Comparison of ENCODE assay signal across 1 cellular context in genomic region chr11:11451501-11452005, GRCh38.
TF ChIP-seq lines count a peak whose summit lies in the region.

No MANE protein-coding gene starts in this region.

TF ChIP-seq in HepG2, 621 proteins besides CTCF, POLR2A, EP300 and RAD21 (continued from another document and continues in another):
- TF ChIP-seq GPBP1L1 (CRISPR knock-in tag; IDR thresholded peaks at IDR 0.05) = no peak
- TF ChIP-seq ZNF577 (CRISPR knock-in tag; IDR thresholded peaks at IDR 0.05; ENCODE audit: borderline replicate concordance, low read depth) = no peak
- TF ChIP-seq ZNF281 (CRISPR knock-in tag; IDR thresholded peaks at IDR 0.05; ENCODE audit: borderline replicate concordance) = no peak
- no peak for TF ChIP-seq ZNF512B (CRISPR knock-in tag; IDR thresholded peaks at IDR 0.05; ENCODE audit: borderline replicate concordance)
- TF ChIP-seq TOE1 (CRISPR knock-in tag; IDR thresholded peaks at IDR 0.05) = no peak
- TF ChIP-seq MED1 (CRISPR knock-in tag; IDR thresholded peaks at IDR 0.05) = no peak
- TF ChIP-seq ZNF878 (CRISPR knock-in tag; IDR thresholded peaks at IDR 0.05) = no peak
- no peak for TF ChIP-seq POGK (CRISPR knock-in tag; conservative IDR thresholded peaks at IDR 0.05)
- no peak for TF ChIP-seq KMT2B (CRISPR knock-in tag; IDR thresholded peaks at IDR 0.05)
- no peak for TF ChIP-seq SIN3B (IDR thresholded peaks at IDR 0.05; ENCODE audit: low read length)
- peak; percentile 76 for TF ChIP-seq HNF1A (IDR thresholded peaks at IDR 0.05; ENCODE audit: low read depth)
- TF ChIP-seq HNF1A (CRISPR knock-in tag; IDR thresholded peaks at IDR 0.05; ENCODE audit: borderline replicate concordance) = peak; percentile 91
- TF ChIP-seq MNT (IDR thresholded peaks at IDR 0.05) = no peak
- TF ChIP-seq MYNN (CRISPR knock-in tag; IDR thresholded peaks at IDR 0.05; ENCODE audit: low read depth) = no peak
- no peak for TF ChIP-seq ZBTB4 (CRISPR knock-in tag; IDR thresholded peaks at IDR 0.05; ENCODE audit: borderline replicate concordance)
- 0 out of 2 replicates have a peak, but pooled peaks have one; percentile 19 for TF ChIP-seq HNF1B (CRISPR knock-in tag; IDR thresholded peaks at IDR 0.05)
- peak; percentile 89 for TF ChIP-seq ONECUT2 (CRISPR knock-in tag; IDR thresholded peaks at IDR 0.05)
- no peak for TF ChIP-seq ZNF101 (CRISPR knock-in tag; IDR thresholded peaks at IDR 0.05; ENCODE audit: borderline replicate concordance, low read depth)
- TF ChIP-seq ZNF652 (CRISPR knock-in tag; IDR thresholded peaks at IDR 0.05; ENCODE audit: borderline replicate concordance, low read depth) = peak; percentile 38; the same call in 1 of the 2 replicates
- no peak for TF ChIP-seq ZBED4 (CRISPR knock-in tag; IDR thresholded peaks at IDR 0.05; ENCODE audit: borderline replicate concordance)
- TF ChIP-seq PHF20 (CRISPR knock-in tag; IDR thresholded peaks at IDR 0.05) = no peak
- TF ChIP-seq MTF1 (CRISPR knock-in tag; IDR thresholded peaks at IDR 0.05) = no peak
- TF ChIP-seq ZFP36 (IDR thresholded peaks at IDR 0.05; ENCODE audit: borderline replicate concordance, low read depth, low read length, partially characterized antibody) = no peak
- no peak for TF ChIP-seq PATZ1 (CRISPR knock-in tag; IDR thresholded peaks at IDR 0.05)
